1 cellular context compared by ENCODE assay signal in genomic region chr5:122192477-122192876, GRCh38.
TF ChIP-seq lines count a peak whose summit lies in the region.

No MANE protein-coding gene starts in this region.

TF ChIP-seq in H1, 55 proteins besides CTCF, POLR2A, EP300 and RAD21:
- TF ChIP-seq ASH2L (IDR thresholded peaks at IDR 0.05; ENCODE audit: low read length), result no peak
- no peak for TF ChIP-seq PHF8 (conservative IDR thresholded peaks at IDR 0.05; ENCODE audit: low read depth, low read length)
- no peak for TF ChIP-seq TCF12 (IDR thresholded peaks at IDR 0.05; ENCODE audit: low read depth, low read length)
- no peak for TF ChIP-seq JUN (IDR thresholded peaks at IDR 0.05; ENCODE audit: low read depth, low read length)
- TF ChIP-seq CREB1 (IDR thresholded peaks at IDR 0.05), result no peak
- TF ChIP-seq SIX5 (IDR thresholded peaks at IDR 0.05; ENCODE audit: low read depth, low read length), result no peak
- TF ChIP-seq NRF1 (IDR thresholded peaks at IDR 0.05; ENCODE audit: low read depth, low read length), result no peak
- no peak for TF ChIP-seq BRCA1 (IDR thresholded peaks at IDR 0.05; ENCODE audit: low read depth, low read length)
- TF ChIP-seq CHD7 (IDR thresholded peaks at IDR 0.05; ENCODE audit: insufficient replicate concordance, low read length), result no peak
- TF ChIP-seq CEBPB (IDR thresholded peaks at IDR 0.05; ENCODE audit: low read depth, low read length), result no peak
- TF ChIP-seq TEAD4 (IDR thresholded peaks at IDR 0.05; ENCODE audit: low read depth, low read length), result no peak
- TF ChIP-seq ATF3 (IDR thresholded peaks at IDR 0.05; ENCODE audit: insufficient read depth, low read depth, low read length), result no peak
- no peak for TF ChIP-seq HDAC6 (IDR thresholded peaks at IDR 0.05; ENCODE audit: low read depth, low read length)
- TF ChIP-seq SIN3A (conservative IDR thresholded peaks at IDR 0.05 in 1 of 2, IDR thresholded peaks at IDR 0.05 in 1 of 2; ENCODE audit: low read depth in 1 of 2, low read length in 2 of 2), result no peak
TF ChIP-seq in H1: peak in this region for 0.
